In genomic region chr10:109698121-109698520, GRCh38 we compare ENCODE assay signal across 18 cellular contexts.
A peak's percentile ranks its signal among the peaks of the same experiment; 100 is the strongest.
DNase-seq lines count a peak whose midpoint lies in the region; FAIRE-seq and TF ChIP-seq lines count a peak whose summit lies in the region.
"Had no signal": no experiment of that assay in that cellular context is flagged by ENCODE, and none has a peak within 500 bp of the region (broad histone marks: within the 10 kb centered on the region; RNA-seq: fewer than 3 reads in every experiment).

No MANE protein-coding gene starts in this region.

- TF ChIP-seq POLR2A in GM12891 (IDR thresholded peaks at IDR 0.05; ENCODE audit: low read depth, low read length): no peak

- FAIRE-seq in GM12891 (lab: Jason Lieb, UNC): no peak
- FAIRE-seq: D721Med, H1, K562 had no signal

- DNase-seq in NCI-H1417 (lab: John Stamatoyannopoulos, UW): peak in 2 of 3 experiments; percentile 4 to 31
- no peak for DNase-seq in NCI-H1417 treated with DMSO at 0.1 percent for 48 hours (lab: John Stamatoyannopoulos, UW)
- peak; percentile 86 for DNase-seq in DMS53 (lab: John Stamatoyannopoulos, UW)
- peak; percentile 57 to 82 for DNase-seq in SHP77 (lab: John Stamatoyannopoulos, UW)
- DNase-seq in left kidney (ENCODE audit: low read depth, low spot score): peak; percentile 15
- DNase-seq in putamen (ENCODE audit: low spot score): no peak
- DNase-seq in GM12891 (ENCODE audit: insufficient read length, low spot score): no peak
- DNase-seq in NCI-H146 (lab: John Stamatoyannopoulos, UW): no peak
- DNase-seq: CD4-positive, alpha-beta memory T cell; NCI-H187 treated with DMSO at 0.1 percent for 48 hours; NCI-H2227 treated with DMSO at 0.1 percent for 48 hours; NCI-H524; PC-3; SK-N-SH; T-helper 1 cell had no signal

TF ChIP-seq in GM12891, 5 proteins besides CTCF, POLR2A, EP300 and RAD21:
- TF ChIP-seq SPI1 (IDR thresholded peaks at IDR 0.05; ENCODE audit: low read depth, low read length) (no peak), TAF1 (IDR thresholded peaks at IDR 0.05; ENCODE audit: low read depth, low read length) (no peak), PAX5 (IDR thresholded peaks at IDR 0.05; ENCODE audit: insufficient read depth, low read length, severe bottlenecking) (no peak), POLR2AphosphoS5 (IDR thresholded peaks at IDR 0.05; ENCODE audit: low read depth, low read length) (no peak), POU2F2 (IDR thresholded peaks at IDR 0.05; ENCODE audit: low read depth, low read length) (no peak)

Comparison
In these comparisons a context has a peak if more than half of its experiments do, and no peak if none do; other contexts are left out.
1. DNase-seq: peak in NCI-H1417 (2 of 3), DMS53 (single experiment), SHP77 (2 of 2) and left kidney (single experiment); none in NCI-H1417 treated with DMSO at 0.1 percent for 48 hours (single experiment), putamen (single experiment), GM12891 (single experiment) and NCI-H146 (single experiment).